In genomic region chr4:168150651-168151050, GRCh38 we compare ENCODE assay signal across 21 cellular contexts. TPM values are rescaled to one million over a fixed set of nuclear protein-coding genes. Genes with fewer than 3 reads are reported as not detected.
DNase-seq lines count a peak whose midpoint lies in the region; ATAC-seq and TF ChIP-seq lines count a peak whose summit lies in the region.
"Had no signal": no experiment of that assay in that cellular context is flagged by ENCODE, and none has a peak within 500 bp of the region (broad histone marks: within the 10 kb centered on the region; RNA-seq: fewer than 3 reads in every experiment).

No MANE protein-coding gene starts in this region.

- no peaks in the 10 kb centered on the region for H3K4me1 ChIP-seq in SK-N-SH (ENCODE audit: control insufficient read depth in 1 of 2, insufficient read depth in 2 of 2, low read depth in 1 of 2, low read length in 1 of 2)
- H3K4me1 ChIP-seq: A549 had no signal

- 93% methylated on average over 4 of the region's 5 CpGs for WGBS in SK-N-SH (ENCODE audit: low lambda C conversion rate)

- no peak for TF ChIP-seq EP300 in SK-N-SH (IDR thresholded peaks at IDR 0.05; ENCODE audit: borderline replicate concordance in 1 of 2, low read depth in 1 of 2, low read length in 1 of 2)

- TF ChIP-seq CTCF in WTC11 (IDR thresholded peaks at IDR 0.05): no peak
- no peak for TF ChIP-seq CTCF in SK-N-SH (IDR thresholded peaks at IDR 0.05)

- peaks cover 3% of the 10 kb centered on the region for H3F3A ChIP-seq in SK-N-SH (replicated peaks; ENCODE audit: insufficient read depth)

- H3K79me2 ChIP-seq in SK-N-SH (ENCODE audit: insufficient read depth): no peaks in the 10 kb centered on the region

- CTCF ChIA-PET in WTC11 (lab: Charles Lee) (no interaction called here), SK-N-SH (lab: Yijun Ruan, JAX) (no interaction called here)

- H3K36me3 ChIP-seq in SK-N-SH (replicated peaks in 1 of 2; ENCODE audit: control insufficient read depth in 1 of 2, insufficient read depth in 2 of 2, low read length in 1 of 2): no peaks in the 10 kb centered on the region

- no peaks in the 10 kb centered on the region for H3K27me3 Mint-ChIP-seq in WTC11 (ENCODE audit: low read depth)

- no peaks in the 10 kb centered on the region for H3K9me3 ChIP-seq in SK-N-SH
- H3K9me3 ChIP-seq: A549 had no signal

- no peaks in the 10 kb centered on the region for H3K9me3 Mint-ChIP-seq in WTC11
- H3K9me3 Mint-ChIP-seq: IgD-negative memory B cell had no signal

- POLR2A ChIA-PET in WTC11 (lab: Charles Lee): no interaction called here
- POLR2A ChIA-PET in SK-N-SH (lab: Yijun Ruan, JAX): no interaction called here

- peak; percentile 11 for DNase-seq in HT1080 (ENCODE audit: low read depth)
- no peak for DNase-seq in WTC11 (ENCODE audit: low spot score)
- DNase-seq in fibroblast of peridontal ligament (ENCODE audit: extremely low read depth): peak; percentile 25
- DNase-seq in renal cortical epithelial cell (ENCODE audit: low read depth): peak; percentile 42
- no peak for DNase-seq in SK-N-SH
- DNase-seq in NCI-H345 (lab: John Stamatoyannopoulos, UW): no peak
- DNase-seq: C1 segment of cervical spinal cord; DMS 273 treated with DMSO at 0.1 percent for 48 hours; Kasumi-1; NCI-H1105 treated with DMSO at 0.1 percent for 48 hours; NCI-H1694 treated with DMSO at 0.1 percent for 48 hours; NCI-H2107; NCI-H446; NK-92 treated with Interleukin-12 subunit alpha and Interleukin-12 subunit beta, amount 100 ng/mL, for 24 hours; RPMI8226; SIG-M5 had no signal

- ATAC-seq in WTC11 (no peak; the same call in 1 of the 2 replicates), GM19351 (IDR thresholded peaks at IDR 0.05; ENCODE audit: unreplicated experiment) (no peak), GM18498 (IDR thresholded peaks at IDR 0.05; ENCODE audit: unreplicated experiment) (no peak)
- ATAC-seq: A549 had no signal

- H3K36me3 Mint-ChIP-seq in WTC11: no peaks in the 10 kb centered on the region
- H3K36me3 Mint-ChIP-seq: IgD-negative memory B cell had no signal

- H3K9ac ChIP-seq in SK-N-SH: no peak overlapping the region

- no peak overlapping the region for H3K4me2 ChIP-seq in SK-N-SH
- H3K4me2 ChIP-seq: A549 had no signal

- H3K9me2 ChIP-seq in SK-N-SH: no peaks in the 10 kb centered on the region

- no peaks in the 10 kb centered on the region for H4K20me1 ChIP-seq in SK-N-SH (ENCODE audit: insufficient read depth)

- no peak overlapping the region for H3K4me3 Mint-ChIP-seq in WTC11
- H3K4me3 Mint-ChIP-seq: IgD-negative memory B cell had no signal

- no peak overlapping the region for H3K4me3 ChIP-seq in SK-N-SH (ENCODE audit: low read depth in 2 of 2, low read length in 1 of 2)
- H3K4me3 ChIP-seq: A549 had no signal

- H3K4me1 Mint-ChIP-seq in WTC11: peaks cover 35% of the 10 kb centered on the region

- peak overlapping the region; percentile 47 for H3K27ac Mint-ChIP-seq in WTC11
- H3K27ac Mint-ChIP-seq: IgD-negative memory B cell had no signal

- no peaks in the 10 kb centered on the region for H3K27me3 ChIP-seq in SK-N-SH (ENCODE audit: insufficient read depth)

- no peak overlapping the region for H2AFZ ChIP-seq in SK-N-SH (ENCODE audit: low read depth)

- no peak for TF ChIP-seq RAD21 in SK-N-SH (IDR thresholded peaks at IDR 0.05; ENCODE audit: low read length)

- no peak overlapping the region for H3K27ac ChIP-seq in SK-N-SH (ENCODE audit: low read depth in 2 of 2, low read length in 1 of 2)
- H3K27ac ChIP-seq: A549 had no signal

TF ChIP-seq in WTC11, 78 proteins besides CTCF, POLR2A, EP300 and RAD21 (continues in another document):
- TF ChIP-seq ATF6 (CRISPR knock-in tag; IDR thresholded peaks at IDR 0.05) (no peak), PREB (CRISPR knock-in tag; IDR thresholded peaks at IDR 0.05; ENCODE audit: borderline replicate concordance) (no peak), ZNF138 (CRISPR knock-in tag; conservative IDR thresholded peaks at IDR 0.05) (no peak), CBFB (CRISPR knock-in tag; IDR thresholded peaks at IDR 0.05; ENCODE audit: low read depth) (no peak), ZNF416 (CRISPR knock-in tag; IDR thresholded peaks at IDR 0.05) (no peak), E2F4 (CRISPR knock-in tag; IDR thresholded peaks at IDR 0.05; ENCODE audit: borderline replicate concordance, low read depth) (no peak)

TF ChIP-seq in SK-N-SH, 30 proteins besides CTCF, POLR2A, EP300 and RAD21:
- TF ChIP-seq IRF3 (IDR thresholded peaks at IDR 0.05; ENCODE audit: low read depth, low read length) (no peak), MAX (IDR thresholded peaks at IDR 0.05; ENCODE audit: low read depth) (no peak), TAF1 (IDR thresholded peaks at IDR 0.05; ENCODE audit: borderline replicate concordance, low read depth, low read length) (no peak), USF1 (IDR thresholded peaks at IDR 0.05; ENCODE audit: borderline replicate concordance, low read depth) (no peak), ELF1 (IDR thresholded peaks at IDR 0.05) (no peak)
TF ChIP-seq in SK-N-SH: peak in this region for 0.

RNA-seq across cellular contexts. Expression of gene ANXA10, which starts 58.3 kb away (rescaled TPM):
- 0.11 and 0.67 TPM in 2 replicates for total RNA-seq in HT1080 (2014; rRNA removed; shearing (Covaris generic))
- 2.3 and 2.5 TPM in 2 replicates for polyA plus RNA-seq in HT1080 (2015; cell fraction: cytosol; rRNA removed)
- polyA plus RNA-seq in HT1080 (2015; cell fraction: nucleus; rRNA removed): 2.9 and 4.7 TPM in 2 replicates
- not detected in 3 replicates for total RNA-seq in WTC11 (2021)
- not detected in 2 replicates for total RNA-seq in renal cortical epithelial cell
- 0.23 and 0.34 TPM in 2 replicates for polyA plus RNA-seq in SK-N-SH (2012; rRNA removed)
- 0.54 and 0.75 TPM in 2 replicates for polyA plus RNA-seq in SK-N-SH (2012; cell fraction: cytosol; rRNA removed)
- 0.24 and 0.25 TPM in 2 replicates for polyA plus RNA-seq in SK-N-SH (2012; cell fraction: nucleus; rRNA removed)
- total RNA-seq: OCI-LY7 had no signal
- polyA plus RNA-seq: IgD-negative memory B cell had no signal

Comparison
In these comparisons a context has a peak if more than half of its experiments do, and no peak if none do; other contexts are left out.
1. DNase-seq: peak in HT1080 (single experiment), fibroblast of peridontal ligament (single experiment) and renal cortical epithelial cell (single experiment); none in WTC11 (single experiment), SK-N-SH (single experiment) and NCI-H345 (single experiment).